8 cellular contexts compared by ENCODE assay signal in the genomic region with DNA sequence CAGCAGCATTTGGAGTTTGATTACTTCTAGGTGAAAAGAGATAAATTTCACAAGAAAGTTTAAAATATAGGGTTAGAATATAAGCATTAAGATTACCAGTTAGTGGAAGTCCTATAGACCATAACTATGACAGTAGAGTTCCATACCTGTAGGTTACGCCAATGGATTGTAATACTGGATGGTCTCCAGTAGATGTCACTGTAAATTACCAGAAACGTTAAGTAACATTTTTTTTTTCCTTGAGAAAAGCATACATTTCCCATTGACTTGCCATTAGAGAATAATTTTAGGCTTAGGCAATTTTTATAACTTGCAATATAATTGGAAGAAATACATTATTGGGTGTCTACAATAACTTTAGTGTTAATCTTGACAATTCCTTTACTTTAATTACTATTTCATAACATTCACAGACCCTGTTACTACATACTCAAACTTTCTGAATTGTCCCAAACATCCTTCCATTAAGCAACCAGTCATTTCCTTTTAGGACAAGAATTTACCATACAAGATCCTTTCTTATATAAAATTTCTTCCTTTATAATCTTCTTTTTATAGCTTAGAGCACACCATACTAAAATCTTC.
A peak's percentile ranks its signal among the peaks of the same experiment; 100 is the strongest.
DNase-seq lines count a peak whose midpoint lies in the region; ATAC-seq and TF ChIP-seq lines count a peak whose summit lies in the region.

No MANE protein-coding gene starts in this region.

- H3K27me3 Mint-ChIP-seq in CD14-positive monocyte (ENCODE audit: low read depth in 3 of 3) = peaks cover 0 to 1% (median 0%) of the 10 kb centered on the region in 3 donors

- H3K9me3 Mint-ChIP-seq in CD14-positive monocyte = peaks cover 0 to 3% (median 0%) of the 10 kb centered on the region in 7 donors

- intact Hi-C loops in CD14-positive monocyte (cut with micrococcal nuclease) (no loop called here), left ventricle myocardium superior (cut with micrococcal nuclease) (no loop called here)

- no peak overlapping the region for H3K4me3 ChIP-seq in kidney epithelial cell (ENCODE audit: low read depth, low read length)

- no peaks in the 10 kb centered on the region for H3K4me1 Mint-ChIP-seq in CD14-positive monocyte

- H3K27me3 ChIP-seq in kidney epithelial cell (ENCODE audit: control insufficient read depth, insufficient read depth, low read length) = no peaks in the 10 kb centered on the region

- no peak for DNase-seq in CD14-positive monocyte (ENCODE audit: low spot score)
- DNase-seq in SKM-1 treated with dmso at 0.1 percent for 144 hours (lab: John Stamatoyannopoulos, UW; ENCODE audit: unreplicated experiment) = peak; percentile 15
- no peak for DNase-seq in kidney epithelial cell (ENCODE audit: low read depth)
- no peak for DNase-seq in HuH-7.5 (ENCODE audit: low spot score)
- no peak for DNase-seq in 8988T
- DNase-seq in left ventricle myocardium superior = no peak

- H3K4me3 Mint-ChIP-seq in CD14-positive monocyte = no peak overlapping the region

- TF ChIP-seq CTCF in CD14-positive monocyte (IDR thresholded peaks at IDR 0.05) = peak; percentile 67
- peak; percentile 53 for TF ChIP-seq CTCF in kidney epithelial cell (IDR thresholded peaks at IDR 0.05; ENCODE audit: insufficient read depth, low read length, poor library complexity, severe bottlenecking)

- no peak overlapping the region for H3K27ac Mint-ChIP-seq in CD14-positive monocyte

- ATAC-seq in GM18909 (IDR thresholded peaks at IDR 0.05; ENCODE audit: poor library complexity, unreplicated experiment) = peak; percentile 68
- ATAC-seq in HG03565 (IDR thresholded peaks at IDR 0.05; ENCODE audit: unreplicated experiment) = peak; percentile 76
- no peak for ATAC-seq in left ventricle myocardium superior

- H3K36me3 ChIP-seq in kidney epithelial cell (ENCODE audit: control insufficient read depth, insufficient read depth, low read length) = no peaks in the 10 kb centered on the region

- no peaks in the 10 kb centered on the region for H3K36me3 Mint-ChIP-seq in CD14-positive monocyte
